10 cellular contexts compared by ENCODE assay signal in the genomic region with DNA sequence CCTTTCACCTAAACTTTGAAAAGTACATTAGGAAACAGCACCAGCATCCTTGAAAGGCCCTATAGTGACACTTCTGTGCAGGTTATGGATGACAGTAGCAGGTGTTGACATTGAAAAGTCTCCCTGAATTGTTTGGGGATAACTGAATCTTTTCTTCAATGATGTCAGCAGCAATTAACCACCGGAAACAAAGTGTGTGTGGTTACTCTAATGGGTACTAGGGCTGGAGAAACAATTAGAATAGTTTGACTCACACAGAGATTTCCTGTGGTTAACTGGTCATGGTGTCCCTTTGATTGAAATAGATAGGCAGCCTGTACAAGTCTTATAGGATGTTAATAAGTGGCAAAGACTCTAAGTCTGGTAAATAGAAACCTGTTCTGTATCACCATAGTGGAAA.
DNase-seq lines count a peak whose midpoint lies in the region; ATAC-seq and TF ChIP-seq lines count a peak whose summit lies in the region.
"Had no signal": no experiment of that assay in that cellular context is flagged by ENCODE, and none has a peak within 500 bp of the region (broad histone marks: within the 10 kb centered on the region; RNA-seq: fewer than 3 reads in every experiment).

No MANE protein-coding gene starts in this region.

- H3K36me3 ChIP-seq in DND-41 (ENCODE audit: insufficient read depth, low read length), result no peaks in the 10 kb centered on the region
- H3K36me3 ChIP-seq: thoracic aorta had no signal

- H3K4me1 Mint-ChIP-seq in activated CD8-positive, alpha-beta T cell treated with anti-CD3 and anti-CD28 coated beads, Interleukin-2, amount 10 ng/mL, durations not matched to agents 7 days and 5 days (ENCODE audit: low read depth), result peaks cover 13% of the 10 kb centered on the region

- H3K27ac Mint-ChIP-seq in activated CD8-positive, alpha-beta T cell treated with anti-CD3 and anti-CD28 coated beads, Interleukin-2, amount 10 ng/mL, durations not matched to agents 7 days and 5 days, result no peak overlapping the region

- H3K9me3 Mint-ChIP-seq in activated CD8-positive, alpha-beta T cell treated with anti-CD3 and anti-CD28 coated beads, Interleukin-2, amount 10 ng/mL, durations not matched to agents 7 days and 5 days (ENCODE audit: insufficient read depth), result peaks cover 17% of the 10 kb centered on the region

- no peaks in the 10 kb centered on the region for H3K79me2 ChIP-seq in DND-41 (ENCODE audit: insufficient read depth, low read length)

- H3K27me3 ChIP-seq in DND-41 (ENCODE audit: insufficient read depth, low read length, poor library complexity), result no peaks in the 10 kb centered on the region

- POLR2A ChIA-PET in activated CD8-positive, alpha-beta T cell treated with anti-CD3 and anti-CD28 coated beads, Interleukin-2, amount 10 ng/mL, durations not matched to agents 7 days and 5 days (lab: Charles Lee), result no interaction called here

- no peak overlapping the region for H2AFZ ChIP-seq in DND-41 (ENCODE audit: low read depth, low read length)

- H3K27ac ChIP-seq in DND-41 (ENCODE audit: low read length), result peak overlapping the region; percentile 81
- H3K27ac ChIP-seq: SK-N-MC, thoracic aorta had no signal

- H3K4me1 ChIP-seq in DND-41 (ENCODE audit: insufficient read depth, low read length), result peaks cover 32% of the 10 kb centered on the region

- H3K4me2 ChIP-seq in DND-41 (ENCODE audit: insufficient read depth, low read length), result peak overlapping the region; percentile 18; the same call in 1 of the 2 replicates

- ATAC-seq in DND-41 (ENCODE audit: insufficient read depth, low read depth) (peak; percentile 93), GM21381 (IDR thresholded peaks at IDR 0.05; ENCODE audit: unreplicated experiment) (peak; percentile 98), HG03354 (IDR thresholded peaks at IDR 0.05; ENCODE audit: poor library complexity, severe bottlenecking, unreplicated experiment) (peak; percentile 100)
- peak; percentile 71 for ATAC-seq in activated CD8-positive, alpha-beta T cell treated with anti-CD3 and anti-CD28 coated beads, Interleukin-2, amount 10 ng/mL, durations not matched to agents 7 days and 5 days

- no peaks in the 10 kb centered on the region for H3K36me3 Mint-ChIP-seq in activated CD8-positive, alpha-beta T cell treated with anti-CD3 and anti-CD28 coated beads, Interleukin-2, amount 10 ng/mL, durations not matched to agents 7 days and 5 days (ENCODE audit: low read depth)

- H3K27me3 Mint-ChIP-seq in activated CD8-positive, alpha-beta T cell treated with anti-CD3 and anti-CD28 coated beads, Interleukin-2, amount 10 ng/mL, durations not matched to agents 7 days and 5 days (ENCODE audit: low read depth), result peaks cover 2% of the 10 kb centered on the region

- H3K4me3 ChIP-seq in DND-41 (ENCODE audit: low read depth in 1 of 2, low read length in 2 of 2), result no peak overlapping the region
- H3K4me3 ChIP-seq: SK-N-MC, thoracic aorta had no signal

- DNase-seq in DND-41, result peak; percentile 45
- peak; percentile 33 for DNase-seq in activated CD8-positive, alpha-beta T cell treated with anti-CD3 and anti-CD28 coated beads, Interleukin-2, amount 10 ng/mL, durations not matched to agents 7 days and 5 days
- no peak for DNase-seq in putamen (ENCODE audit: low spot score)
- no peak for DNase-seq in central memory CD4-positive, alpha-beta T cell
- DNase-seq in activated T-cell treated with anti-CD3 and anti-CD28 coated beads for 4 hours, result no peak
- no peak for DNase-seq in HPDE6-E6E7 (ENCODE audit: extremely low spot score)

- peak overlapping the region; percentile 12; the same call in 1 of the 2 replicates for H3K9ac ChIP-seq in DND-41 (ENCODE audit: low read depth, low read length)

- TF ChIP-seq CTCF in DND-41 (IDR thresholded peaks at IDR 0.05; ENCODE audit: borderline replicate concordance, extremely low read depth, low read length, poor library complexity, severe bottlenecking), result no peak

- peaks cover 11% of the 10 kb centered on the region for H3K9me3 ChIP-seq in DND-41 (ENCODE audit: insufficient read depth, low read length, severe bottlenecking)
- H3K9me3 ChIP-seq: thoracic aorta had no signal

- H3K4me3 Mint-ChIP-seq in activated CD8-positive, alpha-beta T cell treated with anti-CD3 and anti-CD28 coated beads, Interleukin-2, amount 10 ng/mL, durations not matched to agents 7 days and 5 days, result no peak overlapping the region

- CTCF ChIA-PET in activated CD8-positive, alpha-beta T cell treated with anti-CD3 and anti-CD28 coated beads, Interleukin-2, amount 10 ng/mL, durations not matched to agents 7 days and 5 days (lab: Charles Lee), result no interaction called here

- no peaks in the 10 kb centered on the region for H4K20me1 ChIP-seq in DND-41 (ENCODE audit: insufficient read depth, low read length)

Comparison
In these comparisons a context has a peak if more than half of its experiments do, and no peak if none do; other contexts are left out.
1. DNase-seq: peak in DND-41 (single experiment) and activated CD8-positive, alpha-beta T cell treated with anti-CD3 and anti-CD28 coated beads, Interleukin-2, amount 10 ng/mL, durations not matched to agents 7 days and 5 days (single experiment); none in putamen (single experiment), central memory CD4-positive, alpha-beta T cell (single experiment), activated T-cell treated with anti-CD3 and anti-CD28 coated beads for 4 hours (single experiment) and HPDE6-E6E7 (single experiment).
2. Peak in every context shown above with its lines, with median percentiles within 50 percentile points of each other: ATAC-seq.